In the genomic region with DNA sequence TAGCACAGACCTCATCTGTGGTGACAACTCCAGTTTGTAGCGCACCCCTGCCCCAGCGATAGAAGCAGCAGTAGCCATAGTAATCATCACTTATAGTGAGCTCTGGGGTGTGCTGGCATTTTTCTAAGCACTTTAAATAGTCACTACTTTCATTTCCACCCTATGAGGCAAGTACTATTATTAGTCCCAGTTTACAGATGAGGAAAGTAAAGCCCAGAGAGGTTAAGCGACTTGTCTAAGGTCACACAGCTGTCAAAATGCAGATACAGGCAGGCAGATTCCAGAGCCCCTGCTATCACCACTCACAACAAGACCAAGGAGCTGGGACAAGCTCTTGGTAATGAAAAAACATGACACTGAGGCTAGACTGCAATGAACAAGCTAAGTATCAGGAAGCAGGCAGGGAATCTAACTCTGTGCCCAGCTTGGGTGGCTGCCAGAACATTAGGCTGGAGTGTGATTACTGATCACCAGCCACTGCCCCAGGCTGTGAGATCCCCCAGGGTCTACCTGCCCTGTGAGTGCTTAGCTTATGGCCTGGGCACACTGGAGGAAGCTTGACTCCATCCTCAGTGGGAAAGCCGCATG, we compare ENCODE assay signal across 25 cellular contexts.
DNase-seq lines count a peak whose midpoint lies in the region; ATAC-seq, FAIRE-seq and TF ChIP-seq lines count a peak whose summit lies in the region.
"Had no signal": no experiment of that assay in that cellular context is flagged by ENCODE, and none has a peak within 500 bp of the region (broad histone marks: within the 10 kb centered on the region; RNA-seq: fewer than 3 reads in every experiment).

No MANE protein-coding gene starts in this region.

- H3K27me3 Mint-ChIP-seq in activated T-helper 2 cell treated with anti-CD3 and anti-CD28 coated beads, Interferon-gamma antibody, Interleukin-2, Interleukin-4, amounts not matched to agents 10 μg/mL and 5 μg/mL and 100 μg/mL, durations not matched to agents 14 hours and 24 hours and 36 hours (ENCODE audit: low read depth): no peaks in the 10 kb centered on the region
- H3K27me3 Mint-ChIP-seq: activated naive CD4-positive, alpha-beta T cell treated with anti-CD3 and anti-CD28 coated beads, Interleukin-2, amount 10 ng/mL, durations not matched to agents 7 days and 5 days had no signal

- H3K4me3 ChIP-seq in hepatocyte: no peak overlapping the region
- H3K4me3 ChIP-seq: SJSA1, stomach, upper lobe of right lung had no signal

- H3K36me3 Mint-ChIP-seq in activated T-helper 2 cell treated with anti-CD3 and anti-CD28 coated beads, Interferon-gamma antibody, Interleukin-2, Interleukin-4, amounts not matched to agents 10 μg/mL and 5 μg/mL and 100 μg/mL, durations not matched to agents 14 hours and 24 hours and 36 hours (ENCODE audit: low read depth): no peaks in the 10 kb centered on the region
- H3K36me3 Mint-ChIP-seq: activated naive CD4-positive, alpha-beta T cell treated with anti-CD3 and anti-CD28 coated beads, Interleukin-2, amount 10 ng/mL, durations not matched to agents 7 days and 5 days; CD14-positive monocyte; immature natural killer cell had no signal

- TF ChIP-seq CTCF in hepatocyte (IDR thresholded peaks at IDR 0.05; ENCODE audit: poor library complexity): no peak

- ATAC-seq in GM18519 (IDR thresholded peaks at IDR 0.05; ENCODE audit: low FRiP score, unreplicated experiment) (no peak), HG03095 (IDR thresholded peaks at IDR 0.05; ENCODE audit: unreplicated experiment) (no peak)
- ATAC-seq: activated T-cell treated with anti-CD3 and anti-CD28 coated beads, Interleukin-2, amount 50 U/mL, for 4 hours; PC-3; upper lobe of right lung had no signal

- peaks cover 27% of the 10 kb centered on the region for H3K4me1 ChIP-seq in hepatocyte (ENCODE audit: insufficient read depth)
- H3K4me1 ChIP-seq: upper lobe of right lung had no signal

- no peaks in the 10 kb centered on the region for H3K9me3 ChIP-seq in hepatocyte (ENCODE audit: low read depth)
- H3K9me3 ChIP-seq: SJSA1, upper lobe of right lung had no signal

- no peaks in the 10 kb centered on the region for H3K79me2 ChIP-seq in hepatocyte

- no peak for FAIRE-seq in RCC 7860 (lab: Jason Lieb, UNC)

- H3K36me3 ChIP-seq in hepatocyte (replicated peaks; ENCODE audit: insufficient read depth, low read depth): no peaks in the 10 kb centered on the region
- H3K36me3 ChIP-seq: SJSA1, stomach, upper lobe of right lung had no signal

- no peaks in the 10 kb centered on the region for H3K9me2 ChIP-seq in hepatocyte (replicated peaks; ENCODE audit: insufficient read depth)

- intact Hi-C loops in activated T-helper 2 cell treated with anti-CD3 and anti-CD28 coated beads, Interferon-gamma antibody, Interleukin-2, Interleukin-4, amounts not matched to agents 10 μg/mL and 5 μg/mL and 100 μg/mL, durations not matched to agents 14 hours and 24 hours and 36 hours (cut with micrococcal nuclease): no loop called here

- H3K9me3 Mint-ChIP-seq in activated T-helper 2 cell treated with anti-CD3 and anti-CD28 coated beads, Interferon-gamma antibody, Interleukin-2, Interleukin-4, amounts not matched to agents 10 μg/mL and 5 μg/mL and 100 μg/mL, durations not matched to agents 14 hours and 24 hours and 36 hours: no peaks in the 10 kb centered on the region
- H3K9me3 Mint-ChIP-seq: activated naive CD4-positive, alpha-beta T cell treated with anti-CD3 and anti-CD28 coated beads, Interleukin-2, amount 10 ng/mL, durations not matched to agents 7 days and 5 days; activated T-cell treated with anti-CD3 and anti-CD28 coated beads, Interleukin-2, amount 50 U/mL, for 4 hours; immature natural killer cell had no signal

- H3K4me3 Mint-ChIP-seq in activated T-helper 2 cell treated with anti-CD3 and anti-CD28 coated beads, Interferon-gamma antibody, Interleukin-2, Interleukin-4, amounts not matched to agents 10 μg/mL and 5 μg/mL and 100 μg/mL, durations not matched to agents 14 hours and 24 hours and 36 hours (ENCODE audit: low read depth): no peak overlapping the region
- H3K4me3 Mint-ChIP-seq: activated naive CD4-positive, alpha-beta T cell treated with anti-CD3 and anti-CD28 coated beads, Interleukin-2, amount 10 ng/mL, durations not matched to agents 7 days and 5 days; activated T-cell treated with anti-CD3 and anti-CD28 coated beads, Interleukin-2, amount 50 U/mL, for 4 hours; CD14-positive monocyte; immature natural killer cell had no signal

- no peaks in the 10 kb centered on the region for H3K27me3 ChIP-seq in hepatocyte
- H3K27me3 ChIP-seq: SJSA1, upper lobe of right lung had no signal

- H2AFZ ChIP-seq in hepatocyte: no peak overlapping the region

- no peak overlapping the region for H3K4me2 ChIP-seq in hepatocyte

- peak; percentile 64 for DNase-seq in Daoy (ENCODE audit: low read depth)
- DNase-seq in RCC 7860 (ENCODE audit: low spot score): peak; percentile 29
- no peak for DNase-seq in hepatocyte (ENCODE audit: low spot score)
- DNase-seq in renal cortical epithelial cell (ENCODE audit: low read depth): peak; percentile 46
- DNase-seq in activated T-cell treated with anti-CD3 and anti-CD28 coated beads, Interleukin-2, amount 50 U/mL, for 48 hours: no peak
- DNase-seq in activated T-helper 2 cell treated with anti-CD3 and anti-CD28 coated beads, Interferon-gamma antibody, Interleukin-2, Interleukin-4, amounts not matched to agents 10 μg/mL and 5 μg/mL and 100 μg/mL, durations not matched to agents 14 hours and 24 hours and 36 hours (ENCODE audit: low spot score): no peak
- DNase-seq: activated naive CD4-positive, alpha-beta T cell treated with anti-CD3 and anti-CD28 coated beads, Interleukin-2, amount 10 ng/mL, durations not matched to agents 7 days and 5 days; activated T-cell treated with anti-CD3 and anti-CD28 coated beads, Interleukin-2, amount 50 U/mL, for 4 hours; amygdala; central memory CD4-positive, alpha-beta T cell; immature natural killer cell; left ventricle myocardium superior; NCI-H1092 treated with DMSO at 0.1 percent for 48 hours; NCI-H1930; NCI-H345; PC-3; right cardiac atrium; stomach; T-helper 1 cell; upper lobe of right lung had no signal

- H4K20me1 ChIP-seq in hepatocyte (ENCODE audit: insufficient read depth, poor library complexity, severe bottlenecking): no peaks in the 10 kb centered on the region

- 88% methylated on average over 4 of the region's 4 CpGs for WGBS in hepatocyte (ENCODE audit: low lambda C conversion rate, missing lambda C conversion rate)

- H3K27ac ChIP-seq in hepatocyte: peak overlapping the region; percentile 74
- H3K27ac ChIP-seq: epithelial cell of prostate, upper lobe of right lung had no signal

- H3K4me1 Mint-ChIP-seq in activated T-helper 2 cell treated with anti-CD3 and anti-CD28 coated beads, Interferon-gamma antibody, Interleukin-2, Interleukin-4, amounts not matched to agents 10 μg/mL and 5 μg/mL and 100 μg/mL, durations not matched to agents 14 hours and 24 hours and 36 hours (ENCODE audit: low read depth): no peaks in the 10 kb centered on the region
- H3K4me1 Mint-ChIP-seq: activated naive CD4-positive, alpha-beta T cell treated with anti-CD3 and anti-CD28 coated beads, Interleukin-2, amount 10 ng/mL, durations not matched to agents 7 days and 5 days; CD14-positive monocyte; immature natural killer cell had no signal

- H3K27ac Mint-ChIP-seq in activated T-helper 2 cell treated with anti-CD3 and anti-CD28 coated beads, Interferon-gamma antibody, Interleukin-2, Interleukin-4, amounts not matched to agents 10 μg/mL and 5 μg/mL and 100 μg/mL, durations not matched to agents 14 hours and 24 hours and 36 hours: no peak overlapping the region
- H3K27ac Mint-ChIP-seq: activated naive CD4-positive, alpha-beta T cell treated with anti-CD3 and anti-CD28 coated beads, Interleukin-2, amount 10 ng/mL, durations not matched to agents 7 days and 5 days; immature natural killer cell had no signal

Comparison
In these comparisons a context has a peak if more than half of its experiments do, and no peak if none do; other contexts are left out.
1. DNase-seq: peak in Daoy (single experiment), RCC 7860 (single experiment) and renal cortical epithelial cell (single experiment); none in hepatocyte (single experiment), activated T-cell treated with anti-CD3 and anti-CD28 coated beads, Interleukin-2, amount 50 U/mL, for 48 hours (0 of 2) and activated T-helper 2 cell treated with anti-CD3 and anti-CD28 coated beads, Interferon-gamma antibody, Interleukin-2, Interleukin-4, amounts not matched to agents 10 μg/mL and 5 μg/mL and 100 μg/mL, durations not matched to agents 14 hours and 24 hours and 36 hours (single experiment).